ENCODE assay signal across 4 cellular contexts in genomic region chr7:6727581-6728127, GRCh38. TPM values are rescaled to one million over a fixed set of nuclear protein-coding genes. Genes with fewer than 3 reads are reported as not detected.
"Had no signal": no experiment of that assay in that cellular context is flagged by ENCODE, and none has a peak within 500 bp of the region (broad histone marks: within the 10 kb centered on the region; RNA-seq: fewer than 3 reads in every experiment).

No MANE protein-coding gene starts in this region.

RNA-seq across cellular contexts. Expression of gene RSPH10B2, which starts 26.2 kb away (rescaled TPM):
- total RNA-seq: Peyer's patch, SJSA1 had no signal
- polyA plus RNA-seq: aorta, cardiac muscle cell had no signal
